Comparison of ENCODE assay signal across 1 cellular context in genomic region chr12:53169644-53170043, GRCh38.
TF ChIP-seq lines count a peak whose summit lies in the region.

No MANE protein-coding gene starts in this region.

TF ChIP-seq in IMR-90, 13 proteins besides CTCF, POLR2A, EP300 and RAD21:
- no peak for TF ChIP-seq SMC3 (IDR thresholded peaks at IDR 0.05; ENCODE audit: low read depth, low read length)
- no peak for TF ChIP-seq USF2 (IDR thresholded peaks at IDR 0.05; ENCODE audit: low read depth, low read length)
